Comparison of ENCODE assay signal across 20 cellular contexts in genomic region chr5:140630296-140630695, GRCh38. TPM values are rescaled to one million over a fixed set of nuclear protein-coding genes. Genes with fewer than 3 reads are reported as not detected.
DNase-seq lines count a peak whose midpoint lies in the region; ATAC-seq, FAIRE-seq and TF ChIP-seq lines count a peak whose summit lies in the region.
"Had no signal": no experiment of that assay in that cellular context is flagged by ENCODE, and none has a peak within 500 bp of the region (broad histone marks: within the 10 kb centered on the region; RNA-seq: fewer than 3 reads in every experiment).

No MANE protein-coding gene starts in this region.

- peaks cover 17% of the 10 kb centered on the region for H3K36me3 Mint-ChIP-seq in endothelial cell (ENCODE audit: low read depth, unreplicated experiment)
- H3K36me3 Mint-ChIP-seq: memory B cell had no signal

- H3K27me3 ChIP-seq in heart left ventricle = no peaks in the 10 kb centered on the region
- H3K27me3 ChIP-seq in bronchial epithelial cell (ENCODE audit: control insufficient read depth, insufficient read depth, low read length) = no peaks in the 10 kb centered on the region
- peaks cover 3% of the 10 kb centered on the region for H3K27me3 ChIP-seq in mononuclear cell (ENCODE audit: insufficient read depth, low read length)
- no peaks in the 10 kb centered on the region for H3K27me3 ChIP-seq in tibial artery

- H3K27ac ChIP-seq in heart left ventricle (peak overlapping the region in 6 of 12 donors; percentile 26 to 95 (median 72)), tibial artery (no peak overlapping the region)

- no peak overlapping the region for H3K27ac Mint-ChIP-seq in endothelial cell (ENCODE audit: unreplicated experiment)
- H3K27ac Mint-ChIP-seq: activated T-helper 17 cell treated with anti-CD3 and anti-CD28 coated beads, Interleukin-2, amount 50 U/mL, for 72 hours; H9; memory B cell; stimulated activated naive CD8-positive, alpha-beta T cell treated with anti-CD3 and anti-CD28 coated beads, Interleukin-15, amount 100 ng/mL, for 72 hours had no signal

- DNase-seq in heart left ventricle = no peak
- no peak for DNase-seq in Right ventricle myocardium superior
- DNase-seq in bronchial epithelial cell (ENCODE audit: low read depth) = peak; percentile 35
- DNase-seq in tibial artery = no peak
- no peak for DNase-seq in endothelial cell (ENCODE audit: low spot score)
- DNase-seq in hypothalamus (lab: John Stamatoyannopoulos, UW) = no peak
- DNase-seq: 8988T; activated CD4-positive, alpha-beta T cell treated with anti-CD3 and anti-CD28 coated beads, Interleukin-2, amount 50 U/mL, for 4 hours; aorta; H9; NCI-H446; nucleus accumbens; stimulated activated CD4-positive, alpha-beta T cell treated with anti-CD3 and anti-CD28 coated beads, Interleukin-12 subunit alpha, Interleukin-12 subunit beta, amount 100 ng/mL, for 4 hours; stimulated activated naive CD8-positive, alpha-beta T cell treated with anti-CD3 and anti-CD28 coated beads, Interleukin-15, amount 100 ng/mL, for 72 hours had no signal

- H3K4me1 ChIP-seq in heart left ventricle (peaks cover 0 to 34% (median 16%) of the 10 kb centered on the region in 12 donors), mononuclear cell (ENCODE audit: insufficient read depth, low read length) (peaks cover 49% of the 10 kb centered on the region), tibial artery (peaks cover 5 to 17% (median 13%) of the 10 kb centered on the region in 4 donors)

- H3K4me3 Mint-ChIP-seq in endothelial cell (ENCODE audit: unreplicated experiment) = no peak overlapping the region
- H3K4me3 Mint-ChIP-seq: activated T-helper 17 cell treated with anti-CD3 and anti-CD28 coated beads, Interleukin-2, amount 50 U/mL, for 72 hours; H9 had no signal

- H3K27me3 Mint-ChIP-seq in endothelial cell (ENCODE audit: unreplicated experiment) = no peaks in the 10 kb centered on the region
- H3K27me3 Mint-ChIP-seq: activated T-helper 17 cell treated with anti-CD3 and anti-CD28 coated beads, Interleukin-2, amount 50 U/mL, for 72 hours had no signal

- peaks cover 0 to 7% (median 0%) of the 10 kb centered on the region in 12 donors for H3K9me3 ChIP-seq in heart left ventricle
- H3K9me3 ChIP-seq in mononuclear cell (ENCODE audit: low read depth, low read length) = no peaks in the 10 kb centered on the region
- H3K9me3 ChIP-seq in tibial artery = no peaks in the 10 kb centered on the region

- ATAC-seq in heart left ventricle = no peak
- no peak for ATAC-seq in Right ventricle myocardium superior (ENCODE audit: poor library complexity)
- ATAC-seq in GM19351 (IDR thresholded peaks at IDR 0.05; ENCODE audit: unreplicated experiment) = no peak
- ATAC-seq: activated T-helper 17 cell treated with anti-CD3 and anti-CD28 coated beads, Interleukin-2, amount 50 U/mL, for 72 hours; stimulated activated naive CD8-positive, alpha-beta T cell treated with anti-CD3 and anti-CD28 coated beads, Interleukin-15, amount 100 ng/mL, for 72 hours had no signal

- no peak for TF ChIP-seq POLR2A in heart left ventricle (IDR thresholded peaks at IDR 0.05)

- no peaks in the 10 kb centered on the region for H3K4me1 Mint-ChIP-seq in endothelial cell (ENCODE audit: unreplicated experiment)
- H3K4me1 Mint-ChIP-seq: H9 had no signal

- TF ChIP-seq CTCF in heart left ventricle (IDR thresholded peaks at IDR 0.05) = no peak
- TF ChIP-seq CTCF in bronchial epithelial cell (IDR thresholded peaks at IDR 0.05; ENCODE audit: insufficient read depth, low read length, severe bottlenecking) = no peak
- TF ChIP-seq CTCF in tibial artery (IDR thresholded peaks at IDR 0.05) = no peak
- TF ChIP-seq CTCF in endothelial cell (IDR thresholded peaks at IDR 0.05; ENCODE audit: unreplicated experiment) = no peak

- H3K4me3 ChIP-seq in heart left ventricle = peak overlapping the region in 8 of 12 donors; percentile 8 to 67 (median 61)
- no peak overlapping the region for H3K4me3 ChIP-seq in bronchial epithelial cell (ENCODE audit: low read depth, low read length)
- peak overlapping the region; percentile 61 for H3K4me3 ChIP-seq in mononuclear cell (ENCODE audit: low read length)
- peak overlapping the region; percentile 53 to 62 for H3K4me3 ChIP-seq in tibial artery

- peaks cover 19% of the 10 kb centered on the region for H3K9me3 Mint-ChIP-seq in endothelial cell (ENCODE audit: unreplicated experiment)
- H3K9me3 Mint-ChIP-seq: memory B cell had no signal

- FAIRE-seq in bronchial epithelial cell (lab: Jason Lieb, UNC) = no peak
- FAIRE-seq: G401.6 had no signal

- intact Hi-C loops in heart left ventricle (cut with DNase I) (loop anchor here in 5 of 10 donors (5.0 to 10.0 kb wide), 3 partner anchors 68 to 255 kb away; partner anchors contain the start of genes ANKHD1 (in 1 of the 5), APBB3 (in 1 of the 5) and SLC35A4 (in 1 of the 5)), Right ventricle myocardium superior (cut with DNase I) (loop anchor here (5.0 kb wide), 1 partner anchor 58 kb away; no protein-coding TSS in a partner anchor), tibial artery (cut with DNase I; ENCODE audit: low total_unique reads) (no loop called here)

- H3K36me3 ChIP-seq in heart left ventricle (peaks cover 0 to 3% (median 0%) of the 10 kb centered on the region in 9 donors), bronchial epithelial cell (ENCODE audit: control insufficient read depth, insufficient read depth, low read length) (no peaks in the 10 kb centered on the region), tibial artery (no peaks in the 10 kb centered on the region)

- whole genome bisulfite sequencing in heart left ventricle, 4 donors = 68 to 76% (median 71%) methylated on average over 2 of the region's 2 CpGs

RNA-seq across cellular contexts. Expression of gene CD14, which starts 2.7 kb away (rescaled TPM):
- total RNA-seq in heart left ventricle (100 to 1,000 TPM in 2 of 9 donors, 10 to 100 TPM in 7; 16.6 to 220 (median 26.7) TPM), Right ventricle myocardium superior (37.7 TPM), bronchial epithelial cell (2.3 and 3.2 TPM in 2 replicates), mononuclear cell (138 TPM), endothelial cell (ENCODE audit: unreplicated experiment) (not detected)
- 10 to 100 TPM in 1 of 2 donors, 1 to 10 TPM in 1; 9.9 to 20.3 TPM for polyA plus RNA-seq in heart left ventricle
- total RNA-seq: SK-MEL-5 had no signal

RNA-seq across cellular contexts. Expression of gene TMCO6, which starts 9.0 kb away (rescaled TPM):
- 10 to 100 TPM in 1 of 9 donors, 1 to 10 TPM in 8; 2.2 to 11.7 (median 3.3) TPM for total RNA-seq in heart left ventricle
- polyA plus RNA-seq in heart left ventricle = 1 to 10 TPM; 3.9 to 8.7 TPM
- 4.0 TPM for total RNA-seq in Right ventricle myocardium superior
- 15.7 and 18.2 TPM in 2 replicates for total RNA-seq in bronchial epithelial cell
- total RNA-seq in mononuclear cell = 13.7 TPM
- total RNA-seq in endothelial cell (ENCODE audit: unreplicated experiment) = 22.7 TPM

RNA-seq across cellular contexts. Expression of gene NDUFA2, which starts 17.1 kb away (rescaled TPM):
- total RNA-seq in heart left ventricle (100 to 1,000 TPM in 8 of 9 donors, 10 to 100 TPM in 1; 84.0 to 156 (median 115) TPM), Right ventricle myocardium superior (155 TPM), bronchial epithelial cell (16.8 and 46.5 TPM in 2 replicates), mononuclear cell (43.2 TPM), endothelial cell (ENCODE audit: unreplicated experiment) (56.0 TPM)
- polyA plus RNA-seq in heart left ventricle = 100 to 1,000 TPM; 205 to 550 TPM

RNA-seq across cellular contexts. Expression of gene IK, which starts 17.3 kb away (rescaled TPM):
- total RNA-seq in heart left ventricle = 100 to 1,000 TPM in 2 of 9 donors, 10 to 100 TPM in 7; 60.9 to 147 (median 79.0) TPM
- polyA plus RNA-seq in heart left ventricle = 10 to 100 TPM; 54.4 to 97.6 TPM
- 59.9 TPM for total RNA-seq in Right ventricle myocardium superior
- total RNA-seq in bronchial epithelial cell = 58.4 and 98.7 TPM in 2 replicates
- 180 TPM for total RNA-seq in mononuclear cell
- 76.1 TPM for total RNA-seq in endothelial cell (ENCODE audit: unreplicated experiment)

RNA-seq across cellular contexts. Expression of gene WDR55, which starts 34.4 kb away (rescaled TPM):
- total RNA-seq in heart left ventricle (10 to 100 TPM in 8 of 9 donors, 1 to 10 TPM in 1; 9.6 to 17.5 (median 12.2) TPM), Right ventricle myocardium superior (11.2 TPM), bronchial epithelial cell (35.7 and 40.8 TPM in 2 replicates), mononuclear cell (11.8 TPM), endothelial cell (ENCODE audit: unreplicated experiment) (28.5 TPM)
- 10 to 100 TPM; 11.0 to 19.3 TPM for polyA plus RNA-seq in heart left ventricle
